In the genomic region with DNA sequence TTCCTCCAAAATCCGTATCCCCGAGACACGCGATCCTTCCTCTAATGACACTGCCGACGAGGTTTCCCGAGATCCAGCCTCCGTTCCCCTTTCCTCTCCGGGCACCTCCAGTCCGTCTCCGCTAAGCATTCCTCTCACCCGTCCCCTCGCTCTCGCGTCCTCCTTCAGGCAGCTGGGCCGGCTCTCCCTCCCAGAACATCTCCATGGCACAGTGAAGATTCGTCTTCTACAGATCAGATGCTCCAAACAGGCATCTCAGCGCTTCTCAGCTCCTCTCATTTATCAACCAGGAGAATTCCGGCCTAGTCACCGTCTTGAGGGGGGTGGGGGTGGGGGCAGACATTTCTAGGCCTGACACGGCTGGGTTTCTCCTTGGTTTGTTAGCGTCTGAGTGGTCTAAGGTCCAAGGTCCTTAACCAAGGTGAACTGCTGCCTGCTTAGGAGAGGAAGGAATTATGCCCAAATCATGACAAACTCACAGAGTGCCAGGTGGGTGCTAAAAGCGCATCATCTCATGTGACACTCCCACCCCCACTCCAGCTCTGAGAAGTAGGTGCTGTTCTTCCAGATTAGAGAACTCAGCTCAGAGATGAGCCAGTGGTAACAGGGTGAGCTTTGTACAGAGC, we compare ENCODE assay signal across 1 cellular context.
TF ChIP-seq lines count a peak whose summit lies in the region.

A gene (minus strand): TSS at position 457 of the 626 bp plus-strand sequence. CDS start 7,976 bp downstream, outside the sequence.

TF ChIP-seq in GM12878, 131 proteins besides CTCF, POLR2A, EP300 and RAD21 (continued from another document):
- TF ChIP-seq, protein P1, sequence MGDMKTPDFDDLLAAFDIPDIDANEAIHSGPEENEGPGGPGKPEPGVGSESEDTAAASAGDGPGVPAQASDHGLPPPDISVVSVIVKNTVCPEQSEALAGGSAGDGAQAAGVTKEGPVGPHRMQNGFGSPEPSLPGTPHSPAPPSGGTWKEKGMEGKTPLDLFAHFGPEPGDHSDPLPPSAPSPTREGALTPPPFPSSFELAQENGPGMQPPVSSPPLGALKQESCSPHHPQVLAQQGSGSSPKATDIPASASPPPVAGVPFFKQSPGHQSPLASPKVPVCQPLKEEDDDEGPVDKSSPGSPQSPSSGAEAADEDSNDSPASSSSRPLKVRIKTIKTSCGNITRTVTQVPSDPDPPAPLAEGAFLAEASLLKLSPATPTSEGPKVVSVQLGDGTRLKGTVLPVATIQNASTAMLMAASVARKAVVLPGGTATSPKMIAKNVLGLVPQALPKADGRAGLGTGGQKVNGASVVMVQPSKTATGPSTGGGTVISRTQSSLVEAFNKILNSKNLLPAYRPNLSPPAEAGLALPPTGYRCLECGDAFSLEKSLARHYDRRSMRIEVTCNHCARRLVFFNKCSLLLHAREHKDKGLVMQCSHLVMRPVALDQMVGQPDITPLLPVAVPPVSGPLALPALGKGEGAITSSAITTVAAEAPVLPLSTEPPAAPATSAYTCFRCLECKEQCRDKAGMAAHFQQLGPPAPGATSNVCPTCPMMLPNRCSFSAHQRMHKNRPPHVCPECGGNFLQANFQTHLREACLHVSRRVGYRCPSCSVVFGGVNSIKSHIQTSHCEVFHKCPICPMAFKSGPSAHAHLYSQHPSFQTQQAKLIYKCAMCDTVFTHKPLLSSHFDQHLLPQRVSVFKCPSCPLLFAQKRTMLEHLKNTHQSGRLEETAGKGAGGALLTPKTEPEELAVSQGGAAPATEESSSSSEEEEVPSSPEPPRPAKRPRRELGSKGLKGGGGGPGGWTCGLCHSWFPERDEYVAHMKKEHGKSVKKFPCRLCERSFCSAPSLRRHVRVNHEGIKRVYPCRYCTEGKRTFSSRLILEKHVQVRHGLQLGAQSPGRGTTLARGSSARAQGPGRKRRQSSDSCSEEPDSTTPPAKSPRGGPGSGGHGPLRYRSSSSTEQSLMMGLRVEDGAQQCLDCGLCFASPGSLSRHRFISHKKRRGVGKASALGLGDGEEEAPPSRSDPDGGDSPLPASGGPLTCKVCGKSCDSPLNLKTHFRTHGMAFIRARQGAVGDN (IDR thresholded peaks at IDR 0.05): no peak
- TF ChIP-seq EGR1 (IDR thresholded peaks at IDR 0.05; ENCODE audit: borderline replicate concordance in 1 of 2, low read depth in 2 of 2, low read length in 2 of 2): no peak
- no peak for TF ChIP-seq IRF4 (IDR thresholded peaks at IDR 0.05; ENCODE audit: low read depth, low read length)
- TF ChIP-seq, protein P2, sequence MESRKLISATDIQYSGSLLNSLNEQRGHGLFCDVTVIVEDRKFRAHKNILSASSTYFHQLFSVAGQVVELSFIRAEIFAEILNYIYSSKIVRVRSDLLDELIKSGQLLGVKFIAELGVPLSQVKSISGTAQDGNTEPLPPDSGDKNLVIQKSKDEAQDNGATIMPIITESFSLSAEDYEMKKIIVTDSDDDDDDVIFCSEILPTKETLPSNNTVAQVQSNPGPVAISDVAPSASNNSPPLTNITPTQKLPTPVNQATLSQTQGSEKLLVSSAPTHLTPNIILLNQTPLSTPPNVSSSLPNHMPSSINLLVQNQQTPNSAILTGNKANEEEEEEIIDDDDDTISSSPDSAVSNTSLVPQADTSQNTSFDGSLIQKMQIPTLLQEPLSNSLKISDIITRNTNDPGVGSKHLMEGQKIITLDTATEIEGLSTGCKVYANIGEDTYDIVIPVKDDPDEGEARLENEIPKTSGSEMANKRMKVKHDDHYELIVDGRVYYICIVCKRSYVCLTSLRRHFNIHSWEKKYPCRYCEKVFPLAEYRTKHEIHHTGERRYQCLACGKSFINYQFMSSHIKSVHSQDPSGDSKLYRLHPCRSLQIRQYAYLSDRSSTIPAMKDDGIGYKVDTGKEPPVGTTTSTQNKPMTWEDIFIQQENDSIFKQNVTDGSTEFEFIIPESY (IDR thresholded peaks at IDR 0.05): no peak
- no peak for TF ChIP-seq BMI1 (IDR thresholded peaks at IDR 0.05; ENCODE audit: borderline replicate concordance)
- TF ChIP-seq, protein P3, sequence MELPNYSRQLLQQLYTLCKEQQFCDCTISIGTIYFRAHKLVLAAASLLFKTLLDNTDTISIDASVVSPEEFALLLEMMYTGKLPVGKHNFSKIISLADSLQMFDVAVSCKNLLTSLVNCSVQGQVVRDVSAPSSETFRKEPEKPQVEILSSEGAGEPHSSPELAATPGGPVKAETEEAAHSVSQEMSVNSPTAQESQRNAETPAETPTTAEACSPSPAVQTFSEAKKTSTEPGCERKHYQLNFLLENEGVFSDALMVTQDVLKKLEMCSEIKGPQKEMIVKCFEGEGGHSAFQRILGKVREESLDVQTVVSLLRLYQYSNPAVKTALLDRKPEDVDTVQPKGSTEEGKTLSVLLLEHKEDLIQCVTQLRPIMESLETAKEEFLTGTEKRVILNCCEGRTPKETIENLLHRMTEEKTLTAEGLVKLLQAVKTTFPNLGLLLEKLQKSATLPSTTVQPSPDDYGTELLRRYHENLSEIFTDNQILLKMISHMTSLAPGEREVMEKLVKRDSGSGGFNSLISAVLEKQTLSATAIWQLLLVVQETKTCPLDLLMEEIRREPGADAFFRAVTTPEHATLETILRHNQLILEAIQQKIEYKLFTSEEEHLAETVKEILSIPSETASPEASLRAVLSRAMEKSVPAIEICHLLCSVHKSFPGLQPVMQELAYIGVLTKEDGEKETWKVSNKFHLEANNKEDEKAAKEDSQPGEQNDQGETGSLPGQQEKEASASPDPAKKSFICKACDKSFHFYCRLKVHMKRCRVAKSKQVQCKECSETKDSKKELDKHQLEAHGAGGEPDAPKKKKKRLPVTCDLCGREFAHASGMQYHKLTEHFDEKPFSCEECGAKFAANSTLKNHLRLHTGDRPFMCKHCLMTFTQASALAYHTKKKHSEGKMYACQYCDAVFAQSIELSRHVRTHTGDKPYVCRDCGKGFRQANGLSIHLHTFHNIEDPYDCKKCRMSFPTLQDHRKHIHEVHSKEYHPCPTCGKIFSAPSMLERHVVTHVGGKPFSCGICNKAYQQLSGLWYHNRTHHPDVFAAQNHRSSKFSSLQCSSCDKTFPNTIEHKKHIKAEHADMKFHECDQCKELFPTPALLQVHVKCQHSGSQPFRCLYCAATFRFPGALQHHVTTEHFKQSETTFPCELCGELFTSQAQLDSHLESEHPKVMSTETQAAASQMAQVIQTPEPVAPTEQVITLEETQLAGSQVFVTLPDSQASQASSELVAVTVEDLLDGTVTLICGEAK (IDR thresholded peaks at IDR 0.05; ENCODE audit: borderline replicate concordance): no peak
- no peak for TF ChIP-seq STAT3 (IDR thresholded peaks at IDR 0.05; ENCODE audit: low read depth, low read length)
- TF ChIP-seq, protein P4, sequence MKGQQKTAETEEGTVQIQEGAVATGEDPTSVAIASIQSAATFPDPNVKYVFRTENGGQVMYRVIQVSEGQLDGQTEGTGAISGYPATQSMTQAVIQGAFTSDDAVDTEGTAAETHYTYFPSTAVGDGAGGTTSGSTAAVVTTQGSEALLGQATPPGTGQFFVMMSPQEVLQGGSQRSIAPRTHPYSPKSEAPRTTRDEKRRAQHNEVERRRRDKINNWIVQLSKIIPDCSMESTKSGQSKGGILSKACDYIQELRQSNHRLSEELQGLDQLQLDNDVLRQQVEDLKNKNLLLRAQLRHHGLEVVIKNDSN (IDR thresholded peaks at IDR 0.05; ENCODE audit: borderline replicate concordance, extremely low read length, insufficient read depth, low read depth, low read length): no peak
- TF ChIP-seq HCFC1 (IDR thresholded peaks at IDR 0.05; ENCODE audit: low read length): no peak
- TF ChIP-seq, protein P5, sequence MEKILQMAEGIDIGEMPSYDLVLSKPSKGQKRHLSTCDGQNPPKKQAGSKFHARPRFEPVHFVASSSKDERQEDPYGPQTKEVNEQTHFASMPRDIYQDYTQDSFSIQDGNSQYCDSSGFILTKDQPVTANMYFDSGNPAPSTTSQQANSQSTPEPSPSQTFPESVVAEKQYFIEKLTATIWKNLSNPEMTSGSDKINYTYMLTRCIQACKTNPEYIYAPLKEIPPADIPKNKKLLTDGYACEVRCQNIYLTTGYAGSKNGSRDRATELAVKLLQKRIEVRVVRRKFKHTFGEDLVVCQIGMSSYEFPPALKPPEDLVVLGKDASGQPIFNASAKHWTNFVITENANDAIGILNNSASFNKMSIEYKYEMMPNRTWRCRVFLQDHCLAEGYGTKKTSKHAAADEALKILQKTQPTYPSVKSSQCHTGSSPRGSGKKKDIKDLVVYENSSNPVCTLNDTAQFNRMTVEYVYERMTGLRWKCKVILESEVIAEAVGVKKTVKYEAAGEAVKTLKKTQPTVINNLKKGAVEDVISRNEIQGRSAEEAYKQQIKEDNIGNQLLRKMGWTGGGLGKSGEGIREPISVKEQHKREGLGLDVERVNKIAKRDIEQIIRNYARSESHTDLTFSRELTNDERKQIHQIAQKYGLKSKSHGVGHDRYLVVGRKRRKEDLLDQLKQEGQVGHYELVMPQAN (conservative IDR thresholded peaks at IDR 0.05): no peak
- no peak for TF ChIP-seq TCF3 (IDR thresholded peaks at IDR 0.05; ENCODE audit: borderline replicate concordance, insufficient read depth, low read depth, low read length)
- no peak for TF ChIP-seq POLR2AphosphoS5 (IDR thresholded peaks at IDR 0.05; ENCODE audit: low read length)
- TF ChIP-seq RCOR1 (conservative IDR thresholded peaks at IDR 0.05; ENCODE audit: low read depth, low read length): no peak
- TF ChIP-seq, protein P6, sequence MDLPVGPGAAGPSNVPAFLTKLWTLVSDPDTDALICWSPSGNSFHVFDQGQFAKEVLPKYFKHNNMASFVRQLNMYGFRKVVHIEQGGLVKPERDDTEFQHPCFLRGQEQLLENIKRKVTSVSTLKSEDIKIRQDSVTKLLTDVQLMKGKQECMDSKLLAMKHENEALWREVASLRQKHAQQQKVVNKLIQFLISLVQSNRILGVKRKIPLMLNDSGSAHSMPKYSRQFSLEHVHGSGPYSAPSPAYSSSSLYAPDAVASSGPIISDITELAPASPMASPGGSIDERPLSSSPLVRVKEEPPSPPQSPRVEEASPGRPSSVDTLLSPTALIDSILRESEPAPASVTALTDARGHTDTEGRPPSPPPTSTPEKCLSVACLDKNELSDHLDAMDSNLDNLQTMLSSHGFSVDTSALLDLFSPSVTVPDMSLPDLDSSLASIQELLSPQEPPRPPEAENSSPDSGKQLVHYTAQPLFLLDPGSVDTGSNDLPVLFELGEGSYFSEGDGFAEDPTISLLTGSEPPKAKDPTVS (IDR thresholded peaks at IDR 0.05; ENCODE audit: low read depth, low read length): no peak
- TF ChIP-seq MTA3 (IDR thresholded peaks at IDR 0.05; ENCODE audit: borderline replicate concordance, low read length): no peak
- no peak for TF ChIP-seq MYC (IDR thresholded peaks at IDR 0.05; ENCODE audit: insufficient read depth, insufficient read length, insufficient replicate concordance, low read length, severe bottlenecking)
